ENCODE assay signal across 8 cellular contexts in the genomic region with DNA sequence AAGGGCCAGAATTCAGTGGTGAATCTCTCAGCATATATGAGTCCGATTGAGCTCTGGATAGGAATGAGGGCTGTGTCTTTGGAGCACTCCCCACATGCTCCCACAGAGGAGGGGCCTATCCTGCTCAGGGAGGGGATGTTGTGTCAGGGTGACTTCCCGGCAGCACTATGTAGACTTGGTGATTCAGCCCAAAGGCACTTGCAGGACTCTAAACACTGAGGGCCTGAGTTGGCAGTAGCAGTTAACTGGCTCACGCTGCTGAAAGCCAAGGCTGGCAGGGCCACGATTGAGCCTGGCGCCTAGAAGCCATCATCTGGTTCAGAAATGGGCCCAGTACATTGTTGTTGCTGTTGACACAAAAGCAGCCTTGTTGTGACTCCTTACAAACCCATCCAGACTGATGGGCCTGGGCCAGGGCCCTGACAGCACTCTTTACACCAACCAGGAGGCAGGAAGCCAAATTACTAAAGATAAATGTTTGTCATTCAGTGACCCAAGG. TPM values are rescaled to one million over a fixed set of nuclear protein-coding genes. Genes with fewer than 3 reads are reported as not detected.
DNase-seq lines count a peak whose midpoint lies in the region; TF ChIP-seq lines count a peak whose summit lies in the region.

No MANE protein-coding gene starts in this region.

- H3K9ac ChIP-seq in endocrine pancreas (ENCODE audit: control insufficient read depth, insufficient read depth, low read length) (peak overlapping the region; percentile 70), mesendoderm (ENCODE audit: low read length) (no peak overlapping the region)

- no peaks in the 10 kb centered on the region for H3K79me2 ChIP-seq in mesendoderm (ENCODE audit: control insufficient read depth, insufficient read depth, low read length)

- POLR2A ChIA-PET in GM10248 (lab: Yijun Ruan, JAX), result no interaction called here

- H3K4ac ChIP-seq in mesendoderm (ENCODE audit: low read depth, low read length), result no peak overlapping the region

- WGBS in mesendoderm (ENCODE audit: extremely low coverage, insufficient coverage, low lambda C conversion rate), result no CpG with 5 or more reads among the region's 5 CpGs
- WGBS in urinary bladder, result 22% methylated on average over 5 of the region's 5 CpGs

- H2BK5ac ChIP-seq in mesendoderm (ENCODE audit: low read length), result no peak overlapping the region

- no peak overlapping the region for H3K56ac ChIP-seq in mesendoderm (ENCODE audit: low read length)

- H3K4me1 ChIP-seq in endocrine pancreas (ENCODE audit: control insufficient read depth, insufficient read depth, low read length), result no peaks in the 10 kb centered on the region
- H3K4me1 ChIP-seq in mesendoderm (ENCODE audit: control insufficient read depth, low read depth, low read length), result no peaks in the 10 kb centered on the region
- no peaks in the 10 kb centered on the region for H3K4me1 ChIP-seq in urinary bladder (ENCODE audit: insufficient read depth)

- H3K27ac ChIP-seq in mesendoderm (ENCODE audit: low read depth, low read length), result no peak overlapping the region
- peak overlapping the region; percentile 81 for H3K27ac ChIP-seq in urinary bladder (ENCODE audit: low read depth)

- H3K4me2 ChIP-seq in mesendoderm (ENCODE audit: low read length), result no peak overlapping the region

- H4K8ac ChIP-seq in mesendoderm (ENCODE audit: low read depth, low read length), result no peak overlapping the region

- H3K79me1 ChIP-seq in mesendoderm (ENCODE audit: low read length), result peaks cover 3% of the 10 kb centered on the region

- H2AK5ac ChIP-seq in mesendoderm (ENCODE audit: low read length), result no peak overlapping the region

- H3K27me3 ChIP-seq in endocrine pancreas (ENCODE audit: control insufficient read depth, insufficient read depth, low read length) (no peaks in the 10 kb centered on the region), mesendoderm (ENCODE audit: insufficient read depth, low read length, poor library complexity) (no peaks in the 10 kb centered on the region)

- no peak overlapping the region for H2BK15ac ChIP-seq in mesendoderm (replicated peaks; ENCODE audit: low read depth)

- CTCF ChIA-PET in GM10248 (lab: Yijun Ruan, JAX), result interaction anchor here (0.7 kb wide), 1 partner anchor 19 kb away, joined by 3 read pairs; no protein-coding TSS in a partner anchor

- no peak overlapping the region for H4K5ac ChIP-seq in mesendoderm (ENCODE audit: low read length)

- no peaks in the 10 kb centered on the region for H3K9me3 ChIP-seq in endocrine pancreas (ENCODE audit: control insufficient read depth, low read length)

- H3K23ac ChIP-seq in mesendoderm (ENCODE audit: low read length), result no peak overlapping the region

- H3K18ac ChIP-seq in mesendoderm (ENCODE audit: low read length), result no peak overlapping the region

- TF ChIP-seq CTCF in GM10248 (IDR thresholded peaks at IDR 0.05; ENCODE audit: control extremely low read depth, extremely low read depth, low read depth, missing control alignments), result no peak

- H3K4me3 ChIP-seq in endocrine pancreas (ENCODE audit: control insufficient read depth, insufficient read depth, low read length) (no peak overlapping the region), mesendoderm (ENCODE audit: low read length) (no peak overlapping the region), urinary bladder (ENCODE audit: low read depth, low read length) (no peak overlapping the region)

- H2BK120ac ChIP-seq in mesendoderm (ENCODE audit: low read depth, low read length), result no peak overlapping the region

- DNase-seq in NCI-H2196 treated with DMSO at 0.1 percent for 48 hours (lab: John Stamatoyannopoulos, UW; ENCODE audit: unreplicated experiment) (peak; percentile 79), mesendoderm (peak; percentile 55), GM10248 (ENCODE audit: extremely low spot score) (no peak), NCI-H2081 treated with DMSO at 0.1 percent for 48 hours (lab: John Stamatoyannopoulos, UW) (no peak)
- no peak for DNase-seq in activated T-cell treated with anti-CD3 and anti-CD28 coated beads, Interleukin-2, amount 50 U/mL, for 48 hours
- DNase-seq in activated CD4-positive, CD25-positive, alpha-beta regulatory T cell treated with anti-CD3 and anti-CD28 coated beads, Interleukin-2, amount 50 U/mL, for 72 hours, result no peak

- peaks cover 7% of the 10 kb centered on the region for H3K36me3 ChIP-seq in endocrine pancreas (ENCODE audit: control insufficient read depth, insufficient read depth, low read length)
- H3K36me3 ChIP-seq in mesendoderm (ENCODE audit: control insufficient read depth, insufficient read depth, low read length), result peaks cover 22% of the 10 kb centered on the region
- H3K36me3 ChIP-seq in urinary bladder (ENCODE audit: insufficient read depth), result peaks cover 6% of the 10 kb centered on the region

RNA-seq across cellular contexts. Expression of a gene that starts 31.9 kb away (rescaled TPM):
- 126 TPM for polyA plus RNA-seq in mesendoderm (2013, experiment 1 of 2)
- polyA plus RNA-seq in mesendoderm (2013, experiment 2 of 2), result 128 TPM
- 31.4 TPM for total RNA-seq in urinary bladder
- polyA plus RNA-seq in urinary bladder, result 50.1 TPM

RNA-seq across cellular contexts. Expression of a gene that starts 39.3 kb away (rescaled TPM):
- polyA plus RNA-seq in mesendoderm (2013, experiment 1 of 2), result 14.9 TPM
- polyA plus RNA-seq in mesendoderm (2013, experiment 2 of 2), result 14.1 TPM
- total RNA-seq in urinary bladder, result 18.1 TPM
- polyA plus RNA-seq in urinary bladder, result 84.1 TPM

RNA-seq across cellular contexts. Expression of a gene that starts 41.5 kb away (rescaled TPM):
- 21.9 TPM for polyA plus RNA-seq in mesendoderm (2013, experiment 1 of 2)
- 22.4 TPM for polyA plus RNA-seq in mesendoderm (2013, experiment 2 of 2)
- 26.5 TPM for total RNA-seq in urinary bladder
- polyA plus RNA-seq in urinary bladder, result 39.4 TPM

RNA-seq across cellular contexts. Expression of a gene that starts 42.5 kb away (rescaled TPM):
- 1.4 TPM for polyA plus RNA-seq in mesendoderm (2013, experiment 1 of 2)
- 1.3 TPM for polyA plus RNA-seq in mesendoderm (2013, experiment 2 of 2)
- total RNA-seq in urinary bladder, result 4.5 TPM
- 18.2 TPM for polyA plus RNA-seq in urinary bladder

RNA-seq across cellular contexts. Expression of a gene that starts 55.3 kb away (rescaled TPM):
- 20.9 TPM for polyA plus RNA-seq in mesendoderm (2013, experiment 1 of 2)
- 20.6 TPM for polyA plus RNA-seq in mesendoderm (2013, experiment 2 of 2)
- 19.2 TPM for total RNA-seq in urinary bladder
- 22.0 TPM for polyA plus RNA-seq in urinary bladder

Comparison
In these comparisons a context has a peak if more than half of its experiments do, and no peak if none do; other contexts are left out.
1. DNase-seq: peak in NCI-H2196 treated with DMSO at 0.1 percent for 48 hours (single experiment) and mesendoderm (single experiment); none in GM10248 (single experiment), NCI-H2081 treated with DMSO at 0.1 percent for 48 hours (single experiment), activated T-cell treated with anti-CD3 and anti-CD28 coated beads, Interleukin-2, amount 50 U/mL, for 48 hours (0 of 2) and activated CD4-positive, CD25-positive, alpha-beta regulatory T cell treated with anti-CD3 and anti-CD28 coated beads, Interleukin-2, amount 50 U/mL, for 72 hours (single experiment).